In genomic region chr1:170659404-170660035, GRCh38 we compare ENCODE assay signal across 12 cellular contexts.
"Had no signal": no experiment of that assay in that cellular context is flagged by ENCODE, and none has a peak within 500 bp of the region (broad histone marks: within the 10 kb centered on the region; RNA-seq: fewer than 3 reads in every experiment).

No MANE protein-coding gene starts in this region.

- H3K27ac ChIP-seq: body of pancreas, heart right ventricle, tibial nerve had no signal

- H3K36me3 ChIP-seq: heart right ventricle, tibial nerve had no signal

- DNase-seq: activated CD4-positive, alpha-beta T cell treated with anti-CD3 and anti-CD28 coated beads, Interleukin-2, amount 50 U/mL, for 1 hour; activated naive CD4-positive, alpha-beta T cell treated with anti-CD3 and anti-CD28 coated beads, Interleukin-2, amount 50 U/mL, for 16 hours; activated T-cell treated with anti-CD3 and anti-CD28 coated beads, Interleukin-2, amount 50 U/mL, for 1 hour; body of pancreas; dermis blood vessel endothelial cell; heart right ventricle; midbrain; right cardiac atrium; T-helper 2 cell had no signal

- H3K36me3 Mint-ChIP-seq: stimulated activated effector memory CD8-positive, alpha-beta T cell treated with anti-CD3 and anti-CD28 coated beads, Interleukin-12 subunit alpha, Interleukin-12 subunit beta, amount 100 ng/mL, for 72 hours had no signal

- H3K9me3 ChIP-seq: body of pancreas, heart right ventricle, tibial nerve had no signal

- H3K4me3 Mint-ChIP-seq: central memory CD8-positive, alpha-beta T cell; stimulated activated effector memory CD8-positive, alpha-beta T cell treated with anti-CD3 and anti-CD28 coated beads, Interleukin-12 subunit alpha, Interleukin-12 subunit beta, amount 100 ng/mL, for 72 hours had no signal

- H3K27ac Mint-ChIP-seq: stimulated activated effector memory CD8-positive, alpha-beta T cell treated with anti-CD3 and anti-CD28 coated beads, Interleukin-12 subunit alpha, Interleukin-12 subunit beta, amount 100 ng/mL, for 72 hours had no signal

- H3K4me3 ChIP-seq: body of pancreas, heart right ventricle, tibial nerve had no signal

- H3K9me3 Mint-ChIP-seq: central memory CD8-positive, alpha-beta T cell; stimulated activated effector memory CD8-positive, alpha-beta T cell treated with anti-CD3 and anti-CD28 coated beads, Interleukin-12 subunit alpha, Interleukin-12 subunit beta, amount 100 ng/mL, for 72 hours had no signal
